ENCODE assay signal across 11 cellular contexts in the genomic region with DNA sequence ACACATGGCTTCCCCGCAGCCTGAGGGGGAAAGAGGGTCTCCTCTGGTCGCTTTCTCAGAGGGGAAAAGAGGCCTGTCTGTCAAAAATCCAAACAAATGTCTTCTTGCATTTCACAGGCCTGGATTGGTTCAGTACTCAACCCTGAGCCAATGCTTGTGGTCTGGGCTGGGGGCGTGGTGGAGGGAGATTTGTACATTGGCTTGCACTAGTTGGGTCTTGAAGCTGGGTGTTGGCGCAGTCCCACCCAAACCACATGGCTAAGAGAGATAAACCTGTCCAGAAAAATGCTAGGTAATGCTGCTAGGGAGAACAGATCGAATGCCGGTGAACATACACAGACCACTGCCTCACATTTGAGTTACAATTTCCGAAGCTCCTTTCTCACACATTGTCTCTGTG.
"Had no signal": no experiment of that assay in that cellular context is flagged by ENCODE, and none has a peak within 500 bp of the region (broad histone marks: within the 10 kb centered on the region; RNA-seq: fewer than 3 reads in every experiment).

No MANE protein-coding gene starts in this region.

- FAIRE-seq: H1, H54 had no signal

- DNase-seq: GM23248, GOT3, H7, H9, HCEC 1CT, HFFc6 had no signal

- H3K9ac ChIP-seq: GM23248 had no signal

- H3K27ac ChIP-seq: GM23248 had no signal

- H3K4me1 ChIP-seq: HAP-1 had no signal

- H3K4me3 ChIP-seq: GM23248, GM23338, HAP-1 had no signal

- ATAC-seq: GM23338, HCT116 had no signal

- H3K4me2 ChIP-seq: GM23338 had no signal

- H3K36me3 ChIP-seq: HAP-1 had no signal

- H3K9me3 ChIP-seq: HAP-1 had no signal

- H2AFZ ChIP-seq: GM23248, GM23338 had no signal
